In genomic region chrX:41339148-41339547, GRCh38 we compare ENCODE assay signal across 12 cellular contexts. TPM values are rescaled to one million over a fixed set of nuclear protein-coding genes. Genes with fewer than 3 reads are reported as not detected.
DNase-seq lines count a peak whose midpoint lies in the region; ATAC-seq and TF ChIP-seq lines count a peak whose summit lies in the region.
"Had no signal": no experiment of that assay in that cellular context is flagged by ENCODE, and none has a peak within 500 bp of the region (broad histone marks: within the 10 kb centered on the region; RNA-seq: fewer than 3 reads in every experiment).

No MANE protein-coding gene starts in this region.

- CTCF ChIA-PET in CD4-positive, alpha-beta T cell (lab: Charles Lee) = no interaction called here

- no peaks in the 10 kb centered on the region for H3K9me3 Mint-ChIP-seq in CD4-positive, alpha-beta T cell
- no peaks in the 10 kb centered on the region for H3K9me3 Mint-ChIP-seq in natural killer cell treated with Interleukin-12 subunit alpha and Interleukin-12 subunit beta and Interleukin-15 and Interleukin-18, amount 100 ng/mL, for 72 hours

- ATAC-seq in CD4-positive, alpha-beta T cell (ENCODE audit: poor library complexity) = no peak
- ATAC-seq in natural killer cell treated with Interleukin-12 subunit alpha and Interleukin-12 subunit beta and Interleukin-15 and Interleukin-18, amount 100 ng/mL, for 72 hours = no peak
- ATAC-seq in GM21529 (IDR thresholded peaks at IDR 0.05; ENCODE audit: unreplicated experiment) = no peak

- no peak for TF ChIP-seq CTCF in CD4-positive, alpha-beta T cell (IDR thresholded peaks at IDR 0.05)
- TF ChIP-seq CTCF in NB4 (IDR thresholded peaks at IDR 0.05; ENCODE audit: low read depth, low read length) (no peak), coronary artery (IDR thresholded peaks at IDR 0.05) (no peak)

- DNase-seq in CD4-positive, alpha-beta T cell = no peak
- no peak for DNase-seq in NB4 (ENCODE audit: low read depth)
- DNase-seq in coronary artery (ENCODE audit: low spot score) = no peak
- DNase-seq in natural killer cell treated with Interleukin-12 subunit alpha and Interleukin-12 subunit beta and Interleukin-15 and Interleukin-18, amount 100 ng/mL, for 72 hours (ENCODE audit: low spot score) = no peak
- DNase-seq in AML-193 (lab: John Stamatoyannopoulos, UW) = no peak
- DNase-seq in NCI-H510A (lab: John Stamatoyannopoulos, UW) = no peak
- no peak for DNase-seq in HCEC 1CT
- DNase-seq: activated CD4-positive, CD25-positive, alpha-beta regulatory T cell treated with anti-CD3 and anti-CD28 coated beads, Interleukin-2, amount 50 U/mL, for 72 hours; anterior cingulate cortex; H7; NCI-H1694 treated with DMSO at 0.1 percent for 48 hours had no signal

- POLR2A ChIA-PET in CD4-positive, alpha-beta T cell (lab: Charles Lee) = interaction anchor here (0.8 to 1.4 kb wide), 2 partner anchors 9 to 62 kb away, joined by 4 read pairs; no protein-coding TSS in a partner anchor

- no peak overlapping the region for H3K27ac ChIP-seq in CD4-positive, alpha-beta T cell (ENCODE audit: low read depth, low read length)
- H3K27ac ChIP-seq in coronary artery = peak overlapping the region; percentile 2 to 39

- TF ChIP-seq POLR2A in NB4 (IDR thresholded peaks at IDR 0.05; ENCODE audit: extremely low read depth, insufficient read length) = no peak

- peak overlapping the region; percentile 99 for H3K4me3 Mint-ChIP-seq in CD4-positive, alpha-beta T cell
- peak overlapping the region; percentile 100 for H3K4me3 Mint-ChIP-seq in natural killer cell treated with Interleukin-12 subunit alpha and Interleukin-12 subunit beta and Interleukin-15 and Interleukin-18, amount 100 ng/mL, for 72 hours

- intact Hi-C loops in CD4-positive, alpha-beta T cell (cut with DNase I, micrococcal nuclease) = loop anchor here in 1 of 2 experiments (10.0 kb wide), 1 partner anchor 586 kb away; the partner anchor contains the start of gene CASK

- no peaks in the 10 kb centered on the region for H3K27me3 ChIP-seq in CD4-positive, alpha-beta T cell (ENCODE audit: control insufficient read depth, insufficient read depth, low read length)

- peaks cover 95% of the 10 kb centered on the region for H3K36me3 Mint-ChIP-seq in CD4-positive, alpha-beta T cell (ENCODE audit: low read depth)
- peaks cover 25% of the 10 kb centered on the region for H3K36me3 Mint-ChIP-seq in natural killer cell treated with Interleukin-12 subunit alpha and Interleukin-12 subunit beta and Interleukin-15 and Interleukin-18, amount 100 ng/mL, for 72 hours

- peak overlapping the region; percentile 90 for H3K4me3 ChIP-seq in NB4 (ENCODE audit: low read depth, low read length)
- peak overlapping the region; percentile 52 for H3K4me3 ChIP-seq in coronary artery

- H3K27ac Mint-ChIP-seq in CD4-positive, alpha-beta T cell = peak overlapping the region; percentile 37
- H3K27ac Mint-ChIP-seq in natural killer cell treated with Interleukin-12 subunit alpha and Interleukin-12 subunit beta and Interleukin-15 and Interleukin-18, amount 100 ng/mL, for 72 hours = peak overlapping the region; percentile 67 to 100

- no peaks in the 10 kb centered on the region for H3K9me3 ChIP-seq in CD4-positive, alpha-beta T cell (ENCODE audit: control insufficient read depth, low read length)

- peaks cover 68% of the 10 kb centered on the region for H3K4me1 Mint-ChIP-seq in CD4-positive, alpha-beta T cell (ENCODE audit: low read depth)
- H3K4me1 Mint-ChIP-seq in natural killer cell treated with Interleukin-12 subunit alpha and Interleukin-12 subunit beta and Interleukin-15 and Interleukin-18, amount 100 ng/mL, for 72 hours (ENCODE audit: low read depth in 2 of 2) = peaks cover 24 to 68% of the 10 kb centered on the region in 2 donors

- peaks cover under 1% of the 10 kb centered on the region for H3K27me3 Mint-ChIP-seq in CD4-positive, alpha-beta T cell
- no peaks in the 10 kb centered on the region for H3K27me3 Mint-ChIP-seq in natural killer cell treated with Interleukin-12 subunit alpha and Interleukin-12 subunit beta and Interleukin-15 and Interleukin-18, amount 100 ng/mL, for 72 hours

RNA-seq across cellular contexts. Expression of gene DDX3X, which starts 5.2 kb away (rescaled TPM):
- total RNA-seq in CD4-positive, alpha-beta T cell = 100 to 1,000 TPM; 610 to 653 TPM
- 100 to 1,000 TPM; 252 to 451 TPM for total RNA-seq in natural killer cell treated with Interleukin-12 subunit alpha and Interleukin-12 subunit beta and Interleukin-15 and Interleukin-18, amount 100 ng/mL, for 72 hours
